Comparison of ENCODE assay signal across 9 cellular contexts in genomic region chr2:23411752-23412431, GRCh38. TPM values are rescaled to one million over a fixed set of nuclear protein-coding genes. Genes with fewer than 3 reads are reported as not detected.
DNase-seq lines count a peak whose midpoint lies in the region; ATAC-seq, FAIRE-seq and TF ChIP-seq lines count a peak whose summit lies in the region.
"Had no signal": no experiment of that assay in that cellular context is flagged by ENCODE, and none has a peak within 500 bp of the region (broad histone marks: within the 10 kb centered on the region; RNA-seq: fewer than 3 reads in every experiment).

No MANE protein-coding gene starts in this region.

- ATAC-seq in gastroesophageal sphincter (peak; percentile 64), GM18505 (IDR thresholded peaks at IDR 0.05; ENCODE audit: unreplicated experiment) (no peak)

- H3K27ac ChIP-seq in gastroesophageal sphincter: no peak overlapping the region
- H3K27ac ChIP-seq: uterus had no signal

- H3K27me3 ChIP-seq in gastroesophageal sphincter: no peaks in the 10 kb centered on the region
- H3K27me3 ChIP-seq: uterus had no signal

- WGBS in gastroesophageal sphincter (ENCODE audit: low coverage in 1 of 2), 2 donors: 73 to 81% methylated on average over 4 to 7 of the region's 9 CpGs

- H3K4me1 ChIP-seq in gastroesophageal sphincter: peaks cover 0 to 68% (median 0%) of the 10 kb centered on the region in 3 donors

- peak; percentile 55 for FAIRE-seq in H54 (lab: Jason Lieb, UNC)

- TF ChIP-seq EP300 in gastroesophageal sphincter (IDR thresholded peaks at IDR 0.05): no peak

- H3K36me3 ChIP-seq in gastroesophageal sphincter: no peaks in the 10 kb centered on the region
- H3K36me3 ChIP-seq: uterus had no signal

- no peaks in the 10 kb centered on the region for H3K9me3 ChIP-seq in gastroesophageal sphincter
- H3K9me3 ChIP-seq: uterus had no signal

- DNase-seq in H54 (ENCODE audit: insufficient read length, low spot score) (no peak), amniotic epithelial cell (ENCODE audit: low read depth) (peak; percentile 74), stromal cell of bone marrow (ENCODE audit: low read depth) (peak; percentile 96), HuH-7.5 (ENCODE audit: low spot score) (no peak), MV-4-11 (lab: John Stamatoyannopoulos, UW) (no peak), SW 1271 (lab: John Stamatoyannopoulos, UW) (no peak)
- DNase-seq: uterus had no signal

- no peak for TF ChIP-seq CTCF in gastroesophageal sphincter (IDR thresholded peaks at IDR 0.05)

- TF ChIP-seq POLR2A in H54 (IDR thresholded peaks at IDR 0.05; ENCODE audit: low read depth, low read length) (no peak), gastroesophageal sphincter (IDR thresholded peaks at IDR 0.05) (no peak), GM18505 (IDR thresholded peaks at IDR 0.05; ENCODE audit: borderline replicate concordance, extremely low read depth, insufficient read depth, insufficient read length) (no peak)

- no peak overlapping the region for H3K4me3 ChIP-seq in gastroesophageal sphincter
- H3K4me3 ChIP-seq: uterus had no signal

RNA-seq across cellular contexts. Expression of gene KLHL29, which starts 26.9 kb away (rescaled TPM):
- 10 to 100 TPM; 15.2 to 31.5 (median 24.2) TPM for total RNA-seq in gastroesophageal sphincter

Comparison
In these comparisons a context has a peak if more than half of its experiments do, and no peak if none do; other contexts are left out.
1. DNase-seq: peak in amniotic epithelial cell (single experiment) and stromal cell of bone marrow (single experiment); none in H54 (single experiment), HuH-7.5 (single experiment), MV-4-11 (single experiment) and SW 1271 (0 of 2).